1 cellular context compared by ENCODE assay signal in genomic region chr17:65003668-65004067, GRCh38.
TF ChIP-seq lines count a peak whose summit lies in the region.

No MANE protein-coding gene starts in this region.

TF ChIP-seq in HepG2, 621 proteins besides CTCF, POLR2A, EP300 and RAD21 (continued from another document):
- TF ChIP-seq ZNF652 (CRISPR knock-in tag; IDR thresholded peaks at IDR 0.05; ENCODE audit: borderline replicate concordance, low read depth) (peak; percentile 87; the same call in 1 of the 2 replicates), ARID5B (CRISPR knock-in tag; IDR thresholded peaks at IDR 0.05) (0 out of 2 replicates have a peak, but pooled peaks have one; percentile 29), ELF1 (CRISPR knock-in tag; IDR thresholded peaks at IDR 0.05) (0 out of 2 replicates have a peak, but pooled peaks have one; percentile 34), ELF3 (CRISPR knock-in tag; IDR thresholded peaks at IDR 0.05) (0 out of 2 replicates have a peak, but pooled peaks have one; percentile 40), FOXA3 (CRISPR knock-in tag; IDR thresholded peaks at IDR 0.05) (0 out of 2 replicates have a peak, but pooled peaks have one; percentile 34), GATAD2A (CRISPR knock-in tag; IDR thresholded peaks at IDR 0.05) (0 out of 2 replicates have a peak, but pooled peaks have one; percentile 40), PAXIP1 (CRISPR knock-in tag; conservative IDR thresholded peaks at IDR 0.05) (peak; percentile 44), ZNF331 (CRISPR knock-in tag; IDR thresholded peaks at IDR 0.05) (0 out of 2 replicates have a peak, but pooled peaks have one; percentile 17), DRAP1 (CRISPR knock-in tag; IDR thresholded peaks at IDR 0.05) (0 out of 2 replicates have a peak, but pooled peaks have one; percentile 14), ZNF614 (CRISPR knock-in tag; IDR thresholded peaks at IDR 0.05; ENCODE audit: borderline replicate concordance) (0 out of 2 replicates have a peak, but pooled peaks have one; percentile 26)
